ENCODE assay signal across 2 cellular contexts in the genomic region with DNA sequence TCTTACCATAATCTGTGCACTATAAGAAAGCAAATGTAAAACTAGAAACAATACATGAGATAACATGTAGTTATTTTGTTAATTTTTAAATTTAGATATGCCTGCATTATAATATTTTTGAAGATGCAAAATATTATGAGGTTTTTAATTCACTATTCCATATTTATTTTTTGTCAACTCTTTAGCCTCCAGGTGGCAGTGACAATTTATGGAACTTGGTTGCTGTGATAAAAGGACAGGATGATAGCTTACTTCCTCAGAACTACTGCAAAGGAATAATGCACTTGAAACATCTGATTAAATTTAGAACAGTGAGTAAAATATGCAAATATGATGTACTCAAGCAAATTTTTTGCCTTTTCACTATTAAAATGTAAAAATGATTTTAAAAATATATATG.
TF ChIP-seq lines count a peak whose summit lies in the region.

No MANE protein-coding gene starts in this region.

TF ChIP-seq in GM23338, 12 proteins besides CTCF, POLR2A, EP300 and RAD21 (continues in another document):
- TF ChIP-seq NANOG (IDR thresholded peaks at IDR 0.05; ENCODE audit: borderline replicate concordance) = no peak
- no peak for TF ChIP-seq EZH2phosphoT487 (IDR thresholded peaks at IDR 0.05; ENCODE audit: unreplicated experiment)
- no peak for TF ChIP-seq ZNF331 (CRISPR knock-in tag; IDR thresholded peaks at IDR 0.05; ENCODE audit: low read depth)
- TF ChIP-seq, protein P1, sequence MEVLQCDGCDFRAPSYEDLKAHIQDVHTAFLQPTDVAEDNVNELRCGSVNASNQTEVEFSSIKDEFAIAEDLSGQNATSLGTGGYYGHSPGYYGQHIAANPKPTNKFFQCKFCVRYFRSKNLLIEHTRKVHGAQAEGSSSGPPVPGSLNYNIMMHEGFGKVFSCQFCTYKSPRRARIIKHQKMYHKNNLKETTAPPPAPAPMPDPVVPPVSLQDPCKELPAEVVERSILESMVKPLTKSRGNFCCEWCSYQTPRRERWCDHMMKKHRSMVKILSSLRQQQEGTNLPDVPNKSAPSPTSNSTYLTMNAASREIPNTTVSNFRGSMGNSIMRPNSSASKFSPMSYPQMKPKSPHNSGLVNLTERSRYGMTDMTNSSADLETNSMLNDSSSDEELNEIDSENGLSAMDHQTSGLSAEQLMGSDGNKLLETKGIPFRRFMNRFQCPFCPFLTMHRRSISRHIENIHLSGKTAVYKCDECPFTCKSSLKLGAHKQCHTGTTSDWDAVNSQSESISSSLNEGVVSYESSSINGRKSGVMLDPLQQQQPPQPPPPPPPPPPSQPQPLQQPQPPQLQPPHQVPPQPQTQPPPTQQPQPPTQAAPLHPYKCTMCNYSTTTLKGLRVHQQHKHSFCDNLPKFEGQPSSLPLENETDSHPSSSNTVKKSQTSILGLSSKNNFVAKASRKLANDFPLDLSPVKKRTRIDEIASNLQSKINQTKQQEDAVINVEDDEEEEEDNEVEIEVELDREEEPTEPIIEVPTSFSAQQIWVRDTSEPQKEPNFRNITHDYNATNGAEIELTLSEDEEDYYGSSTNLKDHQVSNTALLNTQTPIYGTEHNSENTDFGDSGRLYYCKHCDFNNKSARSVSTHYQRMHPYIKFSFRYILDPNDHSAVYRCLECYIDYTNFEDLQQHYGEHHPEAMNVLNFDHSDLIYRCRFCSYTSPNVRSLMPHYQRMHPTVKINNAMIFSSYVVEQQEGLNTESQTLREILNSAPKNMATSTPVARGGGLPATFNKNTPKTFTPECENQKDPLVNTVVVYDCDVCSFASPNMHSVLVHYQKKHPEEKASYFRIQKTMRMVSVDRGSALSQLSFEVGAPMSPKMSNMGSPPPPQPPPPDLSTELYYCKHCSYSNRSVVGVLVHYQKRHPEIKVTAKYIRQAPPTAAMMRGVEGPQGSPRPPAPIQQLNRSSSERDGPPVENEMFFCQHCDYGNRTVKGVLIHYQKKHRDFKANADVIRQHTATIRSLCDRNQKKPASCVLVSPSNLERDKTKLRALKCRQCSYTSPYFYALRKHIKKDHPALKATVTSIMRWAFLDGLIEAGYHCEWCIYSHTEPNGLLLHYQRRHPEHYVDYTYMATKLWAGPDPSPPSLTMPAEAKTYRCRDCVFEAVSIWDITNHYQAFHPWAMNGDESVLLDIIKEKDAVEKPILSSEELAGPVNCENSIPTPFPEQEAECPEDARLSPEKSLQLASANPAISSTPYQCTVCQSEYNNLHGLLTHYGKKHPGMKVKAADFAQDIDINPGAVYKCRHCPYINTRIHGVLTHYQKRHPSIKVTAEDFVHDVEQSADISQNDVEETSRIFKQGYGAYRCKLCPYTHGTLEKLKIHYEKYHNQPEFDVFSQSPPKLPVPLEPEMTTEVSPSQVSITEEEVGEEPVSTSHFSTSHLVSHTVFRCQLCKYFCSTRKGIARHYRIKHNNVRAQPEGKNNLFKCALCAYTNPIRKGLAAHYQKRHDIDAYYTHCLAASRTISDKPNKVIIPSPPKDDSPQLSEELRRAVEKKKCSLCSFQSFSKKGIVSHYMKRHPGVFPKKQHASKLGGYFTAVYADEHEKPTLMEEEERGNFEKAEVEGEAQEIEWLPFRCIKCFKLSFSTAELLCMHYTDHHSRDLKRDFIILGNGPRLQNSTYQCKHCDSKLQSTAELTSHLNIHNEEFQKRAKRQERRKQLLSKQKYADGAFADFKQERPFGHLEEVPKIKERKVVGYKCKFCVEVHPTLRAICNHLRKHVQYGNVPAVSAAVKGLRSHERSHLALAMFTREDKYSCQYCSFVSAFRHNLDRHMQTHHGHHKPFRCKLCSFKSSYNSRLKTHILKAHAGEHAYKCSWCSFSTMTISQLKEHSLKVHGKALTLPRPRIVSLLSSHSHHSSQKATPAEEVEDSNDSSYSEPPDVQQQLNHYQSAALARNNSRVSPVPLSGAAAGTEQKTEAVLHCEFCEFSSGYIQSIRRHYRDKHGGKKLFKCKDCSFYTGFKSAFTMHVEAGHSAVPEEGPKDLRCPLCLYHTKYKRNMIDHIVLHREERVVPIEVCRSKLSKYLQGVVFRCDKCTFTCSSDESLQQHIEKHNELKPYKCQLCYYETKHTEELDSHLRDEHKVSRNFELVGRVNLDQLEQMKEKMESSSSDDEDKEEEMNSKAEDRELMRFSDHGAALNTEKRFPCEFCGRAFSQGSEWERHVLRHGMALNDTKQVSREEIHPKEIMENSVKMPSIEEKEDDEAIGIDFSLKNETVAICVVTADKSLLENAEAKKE (CRISPR knock-in tag; IDR thresholded peaks at IDR 0.05) = no peak
- TF ChIP-seq STAT1 (IDR thresholded peaks at IDR 0.05; ENCODE audit: unreplicated experiment) = no peak
- TF ChIP-seq, protein P2, sequence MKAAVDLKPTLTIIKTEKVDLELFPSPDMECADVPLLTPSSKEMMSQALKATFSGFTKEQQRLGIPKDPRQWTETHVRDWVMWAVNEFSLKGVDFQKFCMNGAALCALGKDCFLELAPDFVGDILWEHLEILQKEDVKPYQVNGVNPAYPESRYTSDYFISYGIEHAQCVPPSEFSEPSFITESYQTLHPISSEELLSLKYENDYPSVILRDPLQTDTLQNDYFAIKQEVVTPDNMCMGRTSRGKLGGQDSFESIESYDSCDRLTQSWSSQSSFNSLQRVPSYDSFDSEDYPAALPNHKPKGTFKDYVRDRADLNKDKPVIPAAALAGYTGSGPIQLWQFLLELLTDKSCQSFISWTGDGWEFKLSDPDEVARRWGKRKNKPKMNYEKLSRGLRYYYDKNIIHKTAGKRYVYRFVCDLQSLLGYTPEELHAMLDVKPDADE (IDR thresholded peaks at IDR 0.05) = no peak
- TF ChIP-seq, protein P3, sequence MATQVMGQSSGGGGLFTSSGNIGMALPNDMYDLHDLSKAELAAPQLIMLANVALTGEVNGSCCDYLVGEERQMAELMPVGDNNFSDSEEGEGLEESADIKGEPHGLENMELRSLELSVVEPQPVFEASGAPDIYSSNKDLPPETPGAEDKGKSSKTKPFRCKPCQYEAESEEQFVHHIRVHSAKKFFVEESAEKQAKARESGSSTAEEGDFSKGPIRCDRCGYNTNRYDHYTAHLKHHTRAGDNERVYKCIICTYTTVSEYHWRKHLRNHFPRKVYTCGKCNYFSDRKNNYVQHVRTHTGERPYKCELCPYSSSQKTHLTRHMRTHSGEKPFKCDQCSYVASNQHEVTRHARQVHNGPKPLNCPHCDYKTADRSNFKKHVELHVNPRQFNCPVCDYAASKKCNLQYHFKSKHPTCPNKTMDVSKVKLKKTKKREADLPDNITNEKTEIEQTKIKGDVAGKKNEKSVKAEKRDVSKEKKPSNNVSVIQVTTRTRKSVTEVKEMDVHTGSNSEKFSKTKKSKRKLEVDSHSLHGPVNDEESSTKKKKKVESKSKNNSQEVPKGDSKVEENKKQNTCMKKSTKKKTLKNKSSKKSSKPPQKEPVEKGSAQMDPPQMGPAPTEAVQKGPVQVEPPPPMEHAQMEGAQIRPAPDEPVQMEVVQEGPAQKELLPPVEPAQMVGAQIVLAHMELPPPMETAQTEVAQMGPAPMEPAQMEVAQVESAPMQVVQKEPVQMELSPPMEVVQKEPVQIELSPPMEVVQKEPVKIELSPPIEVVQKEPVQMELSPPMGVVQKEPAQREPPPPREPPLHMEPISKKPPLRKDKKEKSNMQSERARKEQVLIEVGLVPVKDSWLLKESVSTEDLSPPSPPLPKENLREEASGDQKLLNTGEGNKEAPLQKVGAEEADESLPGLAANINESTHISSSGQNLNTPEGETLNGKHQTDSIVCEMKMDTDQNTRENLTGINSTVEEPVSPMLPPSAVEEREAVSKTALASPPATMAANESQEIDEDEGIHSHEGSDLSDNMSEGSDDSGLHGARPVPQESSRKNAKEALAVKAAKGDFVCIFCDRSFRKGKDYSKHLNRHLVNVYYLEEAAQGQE (IDR thresholded peaks at IDR 0.05; ENCODE audit: unreplicated experiment) = no peak
- TF ChIP-seq JUNB (IDR thresholded peaks at IDR 0.05; ENCODE audit: unreplicated experiment) = no peak
- TF ChIP-seq POLR2AphosphoS5 (IDR thresholded peaks at IDR 0.05; ENCODE audit: low read depth) = no peak
- TF ChIP-seq EZH2 (IDR thresholded peaks at IDR 0.05; ENCODE audit: low read depth, unreplicated experiment) = no peak

TF ChIP-seq in SK-N-SH, 30 proteins besides CTCF, POLR2A, EP300 and RAD21:
- TF ChIP-seq FOXJ3 (CRISPR knock-in tag; IDR thresholded peaks at IDR 0.05) = no peak
- TF ChIP-seq SMC3 (IDR thresholded peaks at IDR 0.05; ENCODE audit: low read depth, low read length) = peak; percentile 62
- TF ChIP-seq FOSL2 (IDR thresholded peaks at IDR 0.05; ENCODE audit: borderline replicate concordance, low read depth) = 0 out of 2 replicates have a peak, but pooled peaks have one; percentile 1
